In genomic region chr13:30257433-30258099, GRCh38 we compare ENCODE assay signal across 9 cellular contexts. TPM values are rescaled to one million over a fixed set of nuclear protein-coding genes. Genes with fewer than 3 reads are reported as not detected.
DNase-seq lines count a peak whose midpoint lies in the region; ATAC-seq, FAIRE-seq and TF ChIP-seq lines count a peak whose summit lies in the region.
"Had no signal": no experiment of that assay in that cellular context is flagged by ENCODE, and none has a peak within 500 bp of the region (broad histone marks: within the 10 kb centered on the region; RNA-seq: fewer than 3 reads in every experiment).

No MANE protein-coding gene starts in this region.

- peaks cover 53% of the 10 kb centered on the region for H3K4me1 ChIP-seq in Karpas-422 (ENCODE audit: low read length)
- H3K4me1 ChIP-seq in trophoblast cell (ENCODE audit: control insufficient read depth in 1 of 2, insufficient read depth in 2 of 2, low read length in 2 of 2), result peaks cover 3% of the 10 kb centered on the region in 2 experiments

- peak overlapping the region; percentile 71 for H3K4ac ChIP-seq in trophoblast cell (ENCODE audit: low read depth, low read length)

- H4K8ac ChIP-seq in trophoblast cell (ENCODE audit: low read depth, low read length), result peak overlapping the region; percentile 91

- no peaks in the 10 kb centered on the region for H4K20me1 ChIP-seq in Karpas-422 (ENCODE audit: insufficient read depth, low read depth, low read length)

- H3K79me2 ChIP-seq in Karpas-422 (ENCODE audit: low read length) (peaks cover 54% of the 10 kb centered on the region), trophoblast cell (ENCODE audit: control insufficient read depth, insufficient read depth, low read length, poor library complexity) (no peaks in the 10 kb centered on the region)

- peak overlapping the region; percentile 60 for H4K12ac ChIP-seq in trophoblast cell (ENCODE audit: low read depth, low read length)

- H4K91ac ChIP-seq in trophoblast cell (ENCODE audit: low read depth, low read length), result peak overlapping the region; percentile 95

- H3K27me3 ChIP-seq in Karpas-422 (ENCODE audit: low read length) (no peaks in the 10 kb centered on the region), trophoblast cell (ENCODE audit: insufficient read depth, low read length) (no peaks in the 10 kb centered on the region)

- H2BK5ac ChIP-seq in trophoblast cell (ENCODE audit: low read depth, low read length, poor library complexity), result peak overlapping the region; percentile 95

- WGBS in trophoblast cell (ENCODE audit: extremely low coverage, insufficient coverage, insufficient read length), result no CpG with 5 or more reads among the region's 6 CpGs

- H3K9ac ChIP-seq in Karpas-422 (ENCODE audit: low read length) (peak overlapping the region; percentile 67), trophoblast cell (ENCODE audit: low read length) (no peak overlapping the region)

- peak overlapping the region; percentile 94 for H3K18ac ChIP-seq in trophoblast cell (ENCODE audit: low read length)

- H2AK5ac ChIP-seq in trophoblast cell (ENCODE audit: low read length), result peak overlapping the region; percentile 95

- H3K36me3 ChIP-seq in Karpas-422 (ENCODE audit: insufficient read depth, low read length) (peaks cover 6% of the 10 kb centered on the region; the same call in 1 of the 2 replicates), trophoblast cell (ENCODE audit: control insufficient read depth in 1 of 2, insufficient read depth in 2 of 2, low read length in 2 of 2) (peaks cover 0 to 6% of the 10 kb centered on the region in 2 experiments)

- H3K14ac ChIP-seq in trophoblast cell (ENCODE audit: low read length), result peak overlapping the region; percentile 96

- no peak for DNase-seq in GM12892 (ENCODE audit: insufficient read length)
- peak; percentile 69 for DNase-seq in Karpas-422
- peak; percentile 8 for DNase-seq in fibroblast of the aortic adventitia (ENCODE audit: low read depth)
- DNase-seq in trophoblast cell, result no peak
- no peak for DNase-seq in stimulated activated CD4-positive, alpha-beta T cell treated with anti-CD3 and anti-CD28 coated beads, Interleukin-4, amount 100 ng/mL, for 4 hours
- DNase-seq: activated CD4-positive, CD25-positive, alpha-beta regulatory T cell had no signal

- FAIRE-seq in GM12892 (lab: Jason Lieb, UNC), result peak; percentile 66

- peak overlapping the region; percentile 57 for H3K4me3 ChIP-seq in Karpas-422 (ENCODE audit: low read length)
- no peak overlapping the region for H3K4me3 ChIP-seq in fibroblast of the aortic adventitia (ENCODE audit: low read depth, low read length)
- H3K4me3 ChIP-seq in trophoblast cell (ENCODE audit: low read depth, low read length), result no peak overlapping the region

- H2AFZ ChIP-seq in Karpas-422 (ENCODE audit: low read length) (peak overlapping the region; percentile 33; the same call in 1 of the 2 replicates), trophoblast cell (ENCODE audit: insufficient read depth, low read length, poor library complexity) (no peak overlapping the region)

- H3K79me1 ChIP-seq in trophoblast cell (ENCODE audit: low read length), result peaks cover 8% of the 10 kb centered on the region

- TF ChIP-seq POLR2A in GM12892 (IDR thresholded peaks at IDR 0.05; ENCODE audit: low read depth, low read length), result no peak

- H3K9me3 ChIP-seq in Karpas-422 (ENCODE audit: low read length) (no peaks in the 10 kb centered on the region), trophoblast cell (ENCODE audit: insufficient read depth, low read depth, low read length) (peaks cover 1% of the 10 kb centered on the region)

- no peak for TF ChIP-seq CTCF in fibroblast of the aortic adventitia (IDR thresholded peaks at IDR 0.05; ENCODE audit: insufficient read depth, low read length)

- peak overlapping the region; percentile 96 for H3K27ac ChIP-seq in Karpas-422 (ENCODE audit: low read length)
- peak overlapping the region; percentile 96 for H3K27ac ChIP-seq in trophoblast cell (ENCODE audit: low read depth, low read length)

- H3K9me2 ChIP-seq in Karpas-422 (replicated peaks; ENCODE audit: insufficient read depth, low read length), result no peaks in the 10 kb centered on the region

- H3K23ac ChIP-seq in trophoblast cell (ENCODE audit: low read length), result no peak overlapping the region

- H2BK120ac ChIP-seq in trophoblast cell (ENCODE audit: insufficient read depth, low read length, poor library complexity), result peak overlapping the region; percentile 90

- peak overlapping the region; percentile 95 for H2BK12ac ChIP-seq in trophoblast cell (ENCODE audit: low read length)

- ATAC-seq in GM21360 (IDR thresholded peaks at IDR 0.05; ENCODE audit: unreplicated experiment) (no peak), GM21381 (IDR thresholded peaks at IDR 0.05; ENCODE audit: unreplicated experiment) (no peak), HG03280 (IDR thresholded peaks at IDR 0.05; ENCODE audit: unreplicated experiment) (no peak)

- H3K4me2 ChIP-seq in Karpas-422 (ENCODE audit: low read depth, low read length, poor library complexity, severe bottlenecking), result peak overlapping the region; percentile 82
- peak overlapping the region; percentile 11 for H3K4me2 ChIP-seq in trophoblast cell (ENCODE audit: low read length)

RNA-seq across cellular contexts. Expression of gene KATNAL1, which starts 49.8 kb away (rescaled TPM):
- 11.2 TPM for polyA plus RNA-seq in GM12892 (2012; ENCODE audit: missing spikeins)
- 13.4 and 35.6 TPM in 2 replicates for total RNA-seq in Karpas-422 (2014; rRNA removed; shearing (Covaris generic); ENCODE audit: low replicate concordance)
- total RNA-seq in fibroblast of the aortic adventitia (ENCODE audit: low replicate concordance), result 38.7 and 61.2 TPM in 2 replicates
- 5.2 and 6.2 TPM in 2 replicates for polyA plus RNA-seq in trophoblast cell (2013)

Comparison
In these comparisons a context has a peak if more than half of its experiments do, and no peak if none do; other contexts are left out.
1. DNase-seq: peak in Karpas-422 (single experiment) and fibroblast of the aortic adventitia (single experiment); none in GM12892 (single experiment), trophoblast cell (0 of 2) and stimulated activated CD4-positive, alpha-beta T cell treated with anti-CD3 and anti-CD28 coated beads, Interleukin-4, amount 100 ng/mL, for 4 hours (0 of 2).